In genomic region chr11:131674051-131674755, GRCh38 we compare ENCODE assay signal across 8 cellular contexts.
A peak's percentile ranks its signal among the peaks of the same experiment; 100 is the strongest.
DNase-seq lines count a peak whose midpoint lies in the region; ATAC-seq and TF ChIP-seq lines count a peak whose summit lies in the region.

No MANE protein-coding gene starts in this region.

- H3K27ac ChIP-seq in SK-N-SH (ENCODE audit: low read depth in 2 of 2, low read length in 1 of 2) (no peak overlapping the region), coronary artery (peak overlapping the region in 1 of 2 donors; percentile 28), right lobe of liver (no peak overlapping the region)

- H3K9ac ChIP-seq in SK-N-SH, result no peak overlapping the region

- no peaks in the 10 kb centered on the region for H3K27me3 Mint-ChIP-seq in stimulated activated naive CD8-positive, alpha-beta T cell treated with anti-CD3 and anti-CD28 coated beads, Interleukin-15, amount 100 ng/mL, for 72 hours

- POLR2A ChIA-PET in SK-N-SH (lab: Yijun Ruan, JAX), result no interaction called here

- TF ChIP-seq EP300 in SK-N-SH (IDR thresholded peaks at IDR 0.05; ENCODE audit: borderline replicate concordance in 1 of 2, low read depth in 1 of 2, low read length in 1 of 2), result no peak

- ATAC-seq in GM21717 (IDR thresholded peaks at IDR 0.05; ENCODE audit: unreplicated experiment), result peak; percentile 59
- ATAC-seq in right lobe of liver, result peak; percentile 93 to 99 (median 96)
- ATAC-seq in stimulated activated naive CD8-positive, alpha-beta T cell treated with anti-CD3 and anti-CD28 coated beads, Interleukin-15, amount 100 ng/mL, for 72 hours, result peak; percentile 52

- no peaks in the 10 kb centered on the region for H3K9me2 ChIP-seq in SK-N-SH

- no peaks in the 10 kb centered on the region; the same call in 1 of the 2 replicates for H3K27me3 ChIP-seq in SK-N-SH (ENCODE audit: insufficient read depth)
- no peaks in the 10 kb centered on the region for H3K27me3 ChIP-seq in right lobe of liver

- TF ChIP-seq CTCF in SK-N-SH (IDR thresholded peaks at IDR 0.05), result peak; percentile 92
- TF ChIP-seq CTCF in coronary artery (IDR thresholded peaks at IDR 0.05), result peak; percentile 88
- peak; percentile 78 to 96 (median 94) for TF ChIP-seq CTCF in right lobe of liver (IDR thresholded peaks at IDR 0.05)

- no peaks in the 10 kb centered on the region for H3K36me3 ChIP-seq in SK-N-SH (replicated peaks in 1 of 2; ENCODE audit: control insufficient read depth in 1 of 2, insufficient read depth in 2 of 2, low read length in 1 of 2)
- H3K36me3 ChIP-seq in right lobe of liver, result no peaks in the 10 kb centered on the region

- peak; percentile 98 for TF ChIP-seq RAD21 in SK-N-SH (IDR thresholded peaks at IDR 0.05; ENCODE audit: low read length)

- H3K27ac Mint-ChIP-seq in stimulated activated naive CD8-positive, alpha-beta T cell treated with anti-CD3 and anti-CD28 coated beads, Interleukin-15, amount 100 ng/mL, for 72 hours, result no peak overlapping the region

- no peaks in the 10 kb centered on the region for H3K9me3 Mint-ChIP-seq in stimulated activated naive CD8-positive, alpha-beta T cell treated with anti-CD3 and anti-CD28 coated beads, Interleukin-15, amount 100 ng/mL, for 72 hours

- no peaks in the 10 kb centered on the region for H4K20me1 ChIP-seq in SK-N-SH (ENCODE audit: insufficient read depth)

- 0 out of 2 replicates have a peak overlapping the region, but pooled peaks have one; percentile 52 for H2AFZ ChIP-seq in SK-N-SH (ENCODE audit: low read depth)

- DNase-seq in activated CD4-positive, alpha-beta T cell treated with anti-CD3 and anti-CD28 coated beads for 48 hours, result peak; percentile 75
- DNase-seq in activated CD4-positive, alpha-beta T cell treated with anti-CD3 and anti-CD28 coated beads, Interleukin-2, amount 50 U/mL, for 1 hour, result no peak
- peak; percentile 43 for DNase-seq in HuH-7.5 (ENCODE audit: low spot score)
- peak; percentile 80 for DNase-seq in SK-N-SH
- no peak for DNase-seq in coronary artery (ENCODE audit: low spot score)
- peak; percentile 61 to 72 (median 67) for DNase-seq in right lobe of liver
- DNase-seq in stimulated activated naive CD8-positive, alpha-beta T cell treated with anti-CD3 and anti-CD28 coated beads, Interleukin-15, amount 100 ng/mL, for 72 hours, result peak; percentile 44 to 51

- H3K4me1 ChIP-seq in SK-N-SH (ENCODE audit: control insufficient read depth in 1 of 2, insufficient read depth in 2 of 2, low read depth in 1 of 2, low read length in 1 of 2), result no peaks in the 10 kb centered on the region
- H3K4me1 ChIP-seq in right lobe of liver, result no peaks in the 10 kb centered on the region

- H3K4me1 Mint-ChIP-seq in stimulated activated naive CD8-positive, alpha-beta T cell treated with anti-CD3 and anti-CD28 coated beads, Interleukin-15, amount 100 ng/mL, for 72 hours, result no peaks in the 10 kb centered on the region

- peak overlapping the region in 1 of 2 experiments; percentile 44; a peak in 1 of 4 replicates for H3K4me3 ChIP-seq in SK-N-SH (ENCODE audit: low read depth in 2 of 2, low read length in 1 of 2)
- H3K4me3 ChIP-seq in coronary artery, result no peak overlapping the region
- no peak overlapping the region for H3K4me3 ChIP-seq in right lobe of liver

- intact Hi-C loops in right lobe of liver (cut with DNase I), result loop anchor here in 1 of 2 donors (10.0 kb wide), 2 partner anchors 609 to 749 kb away; no protein-coding TSS in a partner anchor

- H3F3A ChIP-seq in SK-N-SH (replicated peaks; ENCODE audit: insufficient read depth), result no peaks in the 10 kb centered on the region

- CTCF ChIA-PET in SK-N-SH (lab: Yijun Ruan, JAX), result interaction anchor here (0.6 to 3.0 kb wide), 95 partner anchors 10 to 1390 kb away, joined by 3 to 87 read pairs (median 4); partner anchors contain the start of gene SNX19

- no peak for TF ChIP-seq POLR2A in right lobe of liver (IDR thresholded peaks at IDR 0.05)

- H3K4me2 ChIP-seq in SK-N-SH, result 0 out of 2 replicates have a peak overlapping the region, but pooled peaks have one; percentile 23

- H3K4me3 Mint-ChIP-seq in stimulated activated naive CD8-positive, alpha-beta T cell treated with anti-CD3 and anti-CD28 coated beads, Interleukin-15, amount 100 ng/mL, for 72 hours, result no peak overlapping the region

- no peaks in the 10 kb centered on the region for H3K79me2 ChIP-seq in SK-N-SH (ENCODE audit: insufficient read depth)

- WGBS in SK-N-SH (ENCODE audit: low lambda C conversion rate), result 29% methylated on average over 16 of the region's 16 CpGs
- WGBS in right lobe of liver (ENCODE audit: insufficient coverage, low coverage, low lambda C conversion rate, missing lambda C conversion rate), result 18% methylated on average over 15 of the region's 16 CpGs

- H3K9me3 ChIP-seq in SK-N-SH (no peaks in the 10 kb centered on the region), right lobe of liver (no peaks in the 10 kb centered on the region)

TF ChIP-seq in SK-N-SH, 30 proteins besides CTCF, POLR2A, EP300 and RAD21:
- TF ChIP-seq MXI1 (IDR thresholded peaks at IDR 0.05; ENCODE audit: low read depth, low read length) (no peak), SMC3 (IDR thresholded peaks at IDR 0.05; ENCODE audit: low read depth, low read length) (peak; percentile 82), RXRA (IDR thresholded peaks at IDR 0.05; ENCODE audit: borderline replicate concordance, low read depth) (no peak), NRF1 (IDR thresholded peaks at IDR 0.05; ENCODE audit: low read depth, low read length) (no peak), TAF1 (IDR thresholded peaks at IDR 0.05; ENCODE audit: borderline replicate concordance, low read depth, low read length) (no peak)

Comparison
In these comparisons a context has a peak if more than half of its experiments do, and no peak if none do; other contexts are left out.
1. DNase-seq: peak in activated CD4-positive, alpha-beta T cell treated with anti-CD3 and anti-CD28 coated beads for 48 hours (single experiment), HuH-7.5 (single experiment), SK-N-SH (single experiment), right lobe of liver (3 of 3) and stimulated activated naive CD8-positive, alpha-beta T cell treated with anti-CD3 and anti-CD28 coated beads, Interleukin-15, amount 100 ng/mL, for 72 hours (2 of 2); none in activated CD4-positive, alpha-beta T cell treated with anti-CD3 and anti-CD28 coated beads, Interleukin-2, amount 50 U/mL, for 1 hour (single experiment) and coronary artery (single experiment).
2. Peak in every context shown above with its lines, with median percentiles within 50 percentile points of each other: ATAC-seq and CTCF ChIP-seq.